In genomic region chr6:20879526-20879925, GRCh38 we compare ENCODE assay signal across 14 cellular contexts.
DNase-seq lines count a peak whose midpoint lies in the region; ATAC-seq and TF ChIP-seq lines count a peak whose summit lies in the region.
"Had no signal": no experiment of that assay in that cellular context is flagged by ENCODE, and none has a peak within 500 bp of the region (broad histone marks: within the 10 kb centered on the region; RNA-seq: fewer than 3 reads in every experiment).

No MANE protein-coding gene starts in this region.

- POLR2A ChIA-PET in HCT116 (lab: Charles Lee) (interaction anchor here (0.6 kb wide), 1 partner anchor 714 kb away, joined by 3 read pairs; the partner anchor contains the start of gene SOX4), WTC11 (lab: Charles Lee) (interaction anchor here (0.6 kb wide), 1 partner anchor 197 kb away, joined by 4 read pairs; no protein-coding TSS in a partner anchor)

- no peak for TF ChIP-seq POLR2A in HCT116 (IDR thresholded peaks at IDR 0.05; ENCODE audit: borderline replicate concordance, extremely low read depth, insufficient read depth, insufficient read length)

- peaks cover 5% of the 10 kb centered on the region for H3K36me3 Mint-ChIP-seq in WTC11
- no peaks in the 10 kb centered on the region for H3K36me3 Mint-ChIP-seq in effector memory CD8-positive, alpha-beta T cell (ENCODE audit: insufficient read depth)

- peaks cover 0 to 7% of the 10 kb centered on the region in 2 experiments; a peak in 2 of 4 replicates for H3K9me3 ChIP-seq in HCT116 (ENCODE audit: control insufficient read depth in 1 of 2, insufficient read depth in 1 of 2, low read depth in 1 of 2, low read length in 2 of 2)
- no peaks in the 10 kb centered on the region for H3K9me3 ChIP-seq in lower lobe of right lung

- RAD21 ChIA-PET in HCT116 (lab: Charles Lee; ENCODE audit: low non-redundant PET in 1 of 2, low total read pairs in 2 of 2, uncharacterized antibody in 2 of 2, unreplicated experiment in 2 of 2): no interaction called here

- no peak for TF ChIP-seq RAD21 in HCT116 (IDR thresholded peaks at IDR 0.05; ENCODE audit: low read depth)

- CTCF ChIA-PET in HCT116 (lab: Charles Lee) (no interaction called here), WTC11 (lab: Charles Lee) (no interaction called here)

- ATAC-seq in HCT116 (no peak), WTC11 (no peak), lower lobe of right lung (no peak)
- no peak for ATAC-seq in effector memory CD8-positive, alpha-beta T cell (replicated peaks)

- H3K9ac ChIP-seq in HCT116 (ENCODE audit: low read length): peak overlapping the region; percentile 9; the same call in 1 of the 2 replicates
- H3K9ac ChIP-seq: KMS-11 had no signal

- H3K4me3 ChIP-seq in HCT116 (replicated peaks in 1 of 2; ENCODE audit: low read depth in 1 of 2, low read length in 2 of 2): no peak overlapping the region
- no peak overlapping the region for H3K4me3 ChIP-seq in lower lobe of right lung

- peaks cover 6% of the 10 kb centered on the region for H3K9me3 Mint-ChIP-seq in WTC11
- H3K9me3 Mint-ChIP-seq in effector memory CD8-positive, alpha-beta T cell: peaks cover 5 to 8% of the 10 kb centered on the region in 2 donors

- peak overlapping the region; percentile 80 for H3K27ac Mint-ChIP-seq in WTC11
- no peak overlapping the region for H3K27ac Mint-ChIP-seq in effector memory CD8-positive, alpha-beta T cell

- H3K36me3 ChIP-seq in HCT116 (ENCODE audit: control insufficient read depth in 1 of 2, insufficient read depth in 2 of 2, low read length in 2 of 2) (no peaks in the 10 kb centered on the region), lower lobe of right lung (no peaks in the 10 kb centered on the region)
- H3K36me3 ChIP-seq: WERI-Rb-1 had no signal

- H3K4me1 Mint-ChIP-seq in WTC11: peaks cover 83% of the 10 kb centered on the region
- peaks cover 0 to 4% of the 10 kb centered on the region in 2 donors for H3K4me1 Mint-ChIP-seq in effector memory CD8-positive, alpha-beta T cell (ENCODE audit: low read depth in 2 of 2)

- peak overlapping the region; percentile 39 for H3K4me2 ChIP-seq in HCT116 (ENCODE audit: low read length)
- H3K4me2 ChIP-seq: KMS-11 had no signal

- no peaks in the 10 kb centered on the region for H3K79me2 ChIP-seq in HCT116 (ENCODE audit: insufficient read depth, low read length)

- H3K4me3 Mint-ChIP-seq in WTC11: no peak overlapping the region
- H3K4me3 Mint-ChIP-seq in effector memory CD8-positive, alpha-beta T cell: no peak overlapping the region

- DNase-seq in HCT116 (ENCODE audit: low read depth, low spot score) (no peak), WTC11 (ENCODE audit: low spot score) (no peak), kidney tubule cell (ENCODE audit: low spot score) (peak; percentile 22), pulmonary artery endothelial cell (ENCODE audit: low read depth, low spot score) (peak; percentile 20), HCEC 1CT (no peak), lower lobe of right lung (no peak)
- DNase-seq in effector memory CD8-positive, alpha-beta T cell: no peak
- DNase-seq: activated naive CD4-positive, alpha-beta T cell; C1 segment of cervical spinal cord; NCI-H1436 treated with DMSO at 0.1 percent for 48 hours; NCI-H446; OCI-M1; WERI-Rb-1 had no signal

- H3K9me2 ChIP-seq in HCT116 (ENCODE audit: insufficient read depth): no peaks in the 10 kb centered on the region

- TF ChIP-seq CTCF in HCT116 (IDR thresholded peaks at IDR 0.05 in 2 of 3, conservative IDR thresholded peaks at IDR 0.05 in 1 of 3; ENCODE audit: borderline replicate concordance in 1 of 3, insufficient read depth in 1 of 3, low read depth in 2 of 3, low read length in 2 of 3) (no peak), WTC11 (IDR thresholded peaks at IDR 0.05) (no peak), lower lobe of right lung (IDR thresholded peaks at IDR 0.05) (no peak)

- H3K27me3 ChIP-seq in HCT116 (ENCODE audit: insufficient read depth, low read length): no peaks in the 10 kb centered on the region
- H3K27me3 ChIP-seq in lower lobe of right lung (ENCODE audit: low read depth): no peaks in the 10 kb centered on the region

- intact Hi-C loops in HCT116 (cut with micrococcal nuclease) (loop anchor here (5.0 to 10.0 kb wide), 3 partner anchors 128 to 1058 kb away; no protein-coding TSS in a partner anchor), lower lobe of right lung (cut with DNase I) (no loop called here)

- no peak overlapping the region for H2AFZ ChIP-seq in HCT116 (ENCODE audit: low read depth, low read length, poor library complexity, severe bottlenecking)

- H3K27ac ChIP-seq in HCT116 (ENCODE audit: low read depth, low read length) (peak overlapping the region; percentile 95), lower lobe of right lung (no peak overlapping the region)
- H3K27ac ChIP-seq: KMS-11, WERI-Rb-1 had no signal

- H3K4me1 ChIP-seq in HCT116 (ENCODE audit: control insufficient read depth in 1 of 2, insufficient read depth in 2 of 2, low read length in 2 of 2): peaks cover 49 to 58% of the 10 kb centered on the region in 2 experiments
- H3K4me1 ChIP-seq in lower lobe of right lung: peaks cover 10% of the 10 kb centered on the region

- no peaks in the 10 kb centered on the region for H3K27me3 Mint-ChIP-seq in WTC11 (ENCODE audit: low read depth)
- no peaks in the 10 kb centered on the region for H3K27me3 Mint-ChIP-seq in effector memory CD8-positive, alpha-beta T cell

- H4K20me1 ChIP-seq in HCT116 (ENCODE audit: insufficient read depth): no peaks in the 10 kb centered on the region

- no TSS peak for BruUV-seq in HCT116 (replicated peaks; lab: Mats Ljungman, UMichigan)

TF ChIP-seq in HCT116, 20 proteins besides CTCF, POLR2A, EP300 and RAD21 (continues in another document):
- TF ChIP-seq REST (IDR thresholded peaks at IDR 0.05; ENCODE audit: low read depth) (no peak), SIN3A (IDR thresholded peaks at IDR 0.05; ENCODE audit: low read depth) (no peak), ELF1 (IDR thresholded peaks at IDR 0.05; ENCODE audit: borderline replicate concordance, low read depth) (no peak), MAX (IDR thresholded peaks at IDR 0.05) (no peak), SP1 (IDR thresholded peaks at IDR 0.05; ENCODE audit: low read depth) (no peak)

TF ChIP-seq in WTC11, 78 proteins besides CTCF, POLR2A, EP300 and RAD21 (continues in another document):
- TF ChIP-seq FOXJ3 (CRISPR knock-in tag; IDR thresholded peaks at IDR 0.05; ENCODE audit: borderline replicate concordance) (no peak), USF1 (CRISPR knock-in tag; IDR thresholded peaks at IDR 0.05) (no peak), FOXP4 (CRISPR knock-in tag; IDR thresholded peaks at IDR 0.05) (no peak), CREB1 (CRISPR knock-in tag; IDR thresholded peaks at IDR 0.05) (no peak), MAX (CRISPR knock-in tag; IDR thresholded peaks at IDR 0.05) (no peak), ZNF512 (CRISPR knock-in tag; IDR thresholded peaks at IDR 0.05; ENCODE audit: borderline replicate concordance) (no peak), HMGA2 (CRISPR knock-in tag; IDR thresholded peaks at IDR 0.05) (no peak), PREB (CRISPR knock-in tag; IDR thresholded peaks at IDR 0.05; ENCODE audit: borderline replicate concordance) (no peak), ATF3 (CRISPR knock-in tag; conservative IDR thresholded peaks at IDR 0.05) (no peak)

Comparison
In these comparisons a context has a peak if more than half of its experiments do, and no peak if none do; other contexts are left out.
1. DNase-seq: peak in kidney tubule cell (single experiment) and pulmonary artery endothelial cell (single experiment); none in HCT116 (single experiment), WTC11 (single experiment), HCEC 1CT (single experiment), lower lobe of right lung (single experiment) and effector memory CD8-positive, alpha-beta T cell (0 of 3).